Comparison of ENCODE assay signal across 8 cellular contexts in genomic region chr14:77099425-77100167, GRCh38. TPM values are rescaled to one million over a fixed set of nuclear protein-coding genes. Genes with fewer than 3 reads are reported as not detected.
DNase-seq lines count a peak whose midpoint lies in the region; ATAC-seq and TF ChIP-seq lines count a peak whose summit lies in the region.

No MANE protein-coding gene starts in this region.

- H3K4me1 ChIP-seq in CD4-positive, alpha-beta memory T cell (ENCODE audit: insufficient read depth, low read length), result peaks cover 31% of the 10 kb centered on the region
- peaks cover 22 to 85% (median 51%) of the 10 kb centered on the region in 6 donors for H3K4me1 ChIP-seq in spleen

- H3K36me3 ChIP-seq in CD4-positive, alpha-beta memory T cell (ENCODE audit: insufficient read depth, low read length), result no peaks in the 10 kb centered on the region
- H3K36me3 ChIP-seq in spleen, result peaks cover 0 to 8% (median 0%) of the 10 kb centered on the region in 6 donors

- H3K27me3 Mint-ChIP-seq in CD4-positive, alpha-beta memory T cell, result no peaks in the 10 kb centered on the region
- no peaks in the 10 kb centered on the region for H3K27me3 Mint-ChIP-seq in activated CD8-positive, alpha-beta T cell treated with anti-CD3 and anti-CD28 coated beads, Interleukin-2, amount 10 ng/mL, durations not matched to agents 7 days and 5 days (ENCODE audit: low read depth)

- no peak for TF ChIP-seq POLR2A in spleen (IDR thresholded peaks at IDR 0.05)
- TF ChIP-seq POLR2A in lower leg skin (IDR thresholded peaks at IDR 0.05), result no peak

- no peak for DNase-seq in CD4-positive, alpha-beta memory T cell
- DNase-seq in KBM-7 (peak; percentile 60), hepatic stellate cell (ENCODE audit: low spot score) (peak; percentile 38), spleen (no peak), lower leg skin (ENCODE audit: low spot score in 2 of 2) (no peak)
- DNase-seq in activated CD8-positive, alpha-beta T cell treated with anti-CD3 and anti-CD28 coated beads, Interleukin-2, amount 10 ng/mL, durations not matched to agents 7 days and 5 days, result no peak

- WGBS in spleen, 5 donors, result 49 to 60% (median 53%) methylated on average over 7 of the region's 7 CpGs
- WGBS in lower leg skin, 2 donors, result 19 to 22% methylated on average over 7 of the region's 7 CpGs

- peaks cover 26 to 47% (median 36%) of the 10 kb centered on the region in 4 donors for H3K4me1 Mint-ChIP-seq in CD4-positive, alpha-beta memory T cell
- peaks cover 30% of the 10 kb centered on the region for H3K4me1 Mint-ChIP-seq in activated CD8-positive, alpha-beta T cell treated with anti-CD3 and anti-CD28 coated beads, Interleukin-2, amount 10 ng/mL, durations not matched to agents 7 days and 5 days (ENCODE audit: low read depth)

- ATAC-seq in activated CD8-positive, alpha-beta T cell treated with anti-CD3 and anti-CD28 coated beads, Interleukin-2, amount 10 ng/mL, durations not matched to agents 7 days and 5 days, result no peak
- ATAC-seq in HG03565 (IDR thresholded peaks at IDR 0.05; ENCODE audit: unreplicated experiment) (no peak), GM18502 (IDR thresholded peaks at IDR 0.05; ENCODE audit: poor library complexity, unreplicated experiment) (no peak)

- H3K27ac ChIP-seq in CD4-positive, alpha-beta memory T cell (ENCODE audit: low read depth, low read length), result no peak overlapping the region
- peak overlapping the region in 6 of 8 donors; percentile 93 to 98 (median 96) for H3K27ac ChIP-seq in spleen

- H3K9me3 Mint-ChIP-seq in CD4-positive, alpha-beta memory T cell, result no peaks in the 10 kb centered on the region
- no peaks in the 10 kb centered on the region for H3K9me3 Mint-ChIP-seq in activated CD8-positive, alpha-beta T cell treated with anti-CD3 and anti-CD28 coated beads, Interleukin-2, amount 10 ng/mL, durations not matched to agents 7 days and 5 days (ENCODE audit: insufficient read depth)

- peaks cover 4 to 13% of the 10 kb centered on the region in 2 donors for H3K36me3 Mint-ChIP-seq in CD4-positive, alpha-beta memory T cell
- H3K36me3 Mint-ChIP-seq in activated CD8-positive, alpha-beta T cell treated with anti-CD3 and anti-CD28 coated beads, Interleukin-2, amount 10 ng/mL, durations not matched to agents 7 days and 5 days (ENCODE audit: low read depth), result no peaks in the 10 kb centered on the region

- POLR2A ChIA-PET in CD4-positive, alpha-beta memory T cell (lab: Charles Lee; ENCODE audit: partially characterized antibody), result interaction anchor here (1.0 to 6.9 kb wide), 5 partner anchors 15 to 288 kb away, joined by 4 to 154 read pairs (median 7); partner anchors contain the start of genes GSTZ1 and POMT2
- POLR2A ChIA-PET in activated CD8-positive, alpha-beta T cell treated with anti-CD3 and anti-CD28 coated beads, Interleukin-2, amount 10 ng/mL, durations not matched to agents 7 days and 5 days (lab: Charles Lee), result interaction anchor here (1.0 to 1.4 kb wide), 2 partner anchors 221 to 277 kb away, joined by 3 read pairs; partner anchors contain the start of genes GSTZ1, POMT2, SAMD15 and TMED8

- H3K4me3 ChIP-seq in CD4-positive, alpha-beta memory T cell (ENCODE audit: low read length in 2 of 2), result no peak overlapping the region
- H3K4me3 ChIP-seq in spleen (peak overlapping the region in 5 of 8 donors; percentile 69 to 81 (median 79)), lower leg skin (ENCODE audit: low read depth, poor library complexity, severe bottlenecking) (no peak overlapping the region)

- in situ Hi-C loops in KBM-7 (cut with MboI; ENCODE audit: low pct_unique_long_range_greater_than_20kb, low sequenced_read_pairs), result no loop called here

- peak overlapping the region; percentile 85 to 95 (median 91) for H3K4me3 Mint-ChIP-seq in CD4-positive, alpha-beta memory T cell
- H3K4me3 Mint-ChIP-seq in activated CD8-positive, alpha-beta T cell treated with anti-CD3 and anti-CD28 coated beads, Interleukin-2, amount 10 ng/mL, durations not matched to agents 7 days and 5 days, result peak overlapping the region; percentile 84

- peak overlapping the region; percentile 26 to 98 (median 95) for H3K27ac Mint-ChIP-seq in CD4-positive, alpha-beta memory T cell
- no peak overlapping the region for H3K27ac Mint-ChIP-seq in activated CD8-positive, alpha-beta T cell treated with anti-CD3 and anti-CD28 coated beads, Interleukin-2, amount 10 ng/mL, durations not matched to agents 7 days and 5 days

- no peaks in the 10 kb centered on the region for H3K27me3 ChIP-seq in CD4-positive, alpha-beta memory T cell (ENCODE audit: insufficient read depth, low read length)
- H3K27me3 ChIP-seq in spleen (replicated peaks in 1 of 7), result no peaks in the 10 kb centered on the region

- H3K9me3 ChIP-seq in CD4-positive, alpha-beta memory T cell (ENCODE audit: control insufficient read depth in 1 of 2, low read length in 2 of 2), result no peaks in the 10 kb centered on the region
- no peaks in the 10 kb centered on the region for H3K9me3 ChIP-seq in spleen

- TF ChIP-seq CTCF in spleen (IDR thresholded peaks at IDR 0.05 in 8 of 11, conservative IDR thresholded peaks at IDR 0.05 in 3 of 11) (no peak), lower leg skin (IDR thresholded peaks at IDR 0.05) (no peak)

- CTCF ChIA-PET in CD4-positive, alpha-beta memory T cell (lab: Charles Lee; ENCODE audit: partially characterized antibody), result interaction anchor here (1.0 to 11.0 kb wide), 12 partner anchors 8 to 391 kb away, joined by 3 to 183 read pairs (median 6); no protein-coding TSS in a partner anchor
- CTCF ChIA-PET in activated CD8-positive, alpha-beta T cell treated with anti-CD3 and anti-CD28 coated beads, Interleukin-2, amount 10 ng/mL, durations not matched to agents 7 days and 5 days (lab: Charles Lee), result interaction anchor here (0.9 to 3.4 kb wide), 10 partner anchors 22 to 389 kb away, joined by 3 to 26 read pairs (median 4); no protein-coding TSS in a partner anchor

- intact Hi-C loops in CD4-positive, alpha-beta memory T cell (cut with micrococcal nuclease), result loop anchor here (2.0 to 10.0 kb wide), 3 partner anchors 143 to 1115 kb away; partner anchors contain the start of genes GPATCH2L, IFT43 and TGFB3
- intact Hi-C loops in spleen (cut with DNase I; ENCODE audit: low total_unique reads), result no loop called here
- intact Hi-C loops in lower leg skin (cut with DNase I; ENCODE audit: low total_unique reads), result no loop called here

RNA-seq across cellular contexts. Expression of gene CIPC, which starts 1.5 kb away (rescaled TPM):
- total RNA-seq in CD4-positive, alpha-beta memory T cell, result 10 to 100 TPM; 18.6 to 21.5 TPM
- polyA plus RNA-seq in CD4-positive, alpha-beta memory T cell, result 1 to 10 TPM; 5.4 to 7.1 TPM
- 10 to 100 TPM; 11.4 to 11.7 TPM for total RNA-seq in activated CD8-positive, alpha-beta T cell treated with anti-CD3 and anti-CD28 coated beads, Interleukin-2, amount 10 ng/mL, durations not matched to agents 7 days and 5 days
- 10 to 100 TPM; 14.9 to 33.8 (median 24.7) TPM for total RNA-seq in spleen
- 1 to 10 TPM; 4.2 to 9.6 (median 5.1) TPM for polyA plus RNA-seq in spleen
- total RNA-seq in lower leg skin, result 10 to 100 TPM; 36.6 to 60.0 (median 52.1) TPM

RNA-seq across cellular contexts. Expression of gene ZDHHC22, which starts 42.0 kb away (rescaled TPM):
- total RNA-seq in CD4-positive, alpha-beta memory T cell, result not detected
- not detected for polyA plus RNA-seq in CD4-positive, alpha-beta memory T cell
- not detected for total RNA-seq in activated CD8-positive, alpha-beta T cell treated with anti-CD3 and anti-CD28 coated beads, Interleukin-2, amount 10 ng/mL, durations not matched to agents 7 days and 5 days
- total RNA-seq in spleen, result not detected
- under 1 TPM in 1 of 3 donors, not detected in 2; 0.02 TPM for polyA plus RNA-seq in spleen
- not detected for total RNA-seq in lower leg skin

Comparison
In these comparisons a context has a peak if more than half of its experiments do, and no peak if none do; other contexts are left out.
1. DNase-seq: peak in KBM-7 (single experiment) and hepatic stellate cell (single experiment); none in CD4-positive, alpha-beta memory T cell (0 of 5), activated CD8-positive, alpha-beta T cell treated with anti-CD3 and anti-CD28 coated beads, Interleukin-2, amount 10 ng/mL, durations not matched to agents 7 days and 5 days (single experiment), spleen (single experiment) and lower leg skin (0 of 2).
2. H3K4me3 ChIP-seq: peak in spleen (5 of 8); none in CD4-positive, alpha-beta memory T cell (0 of 2) and lower leg skin (single experiment).